16 cellular contexts compared by ENCODE assay signal in the genomic region with DNA sequence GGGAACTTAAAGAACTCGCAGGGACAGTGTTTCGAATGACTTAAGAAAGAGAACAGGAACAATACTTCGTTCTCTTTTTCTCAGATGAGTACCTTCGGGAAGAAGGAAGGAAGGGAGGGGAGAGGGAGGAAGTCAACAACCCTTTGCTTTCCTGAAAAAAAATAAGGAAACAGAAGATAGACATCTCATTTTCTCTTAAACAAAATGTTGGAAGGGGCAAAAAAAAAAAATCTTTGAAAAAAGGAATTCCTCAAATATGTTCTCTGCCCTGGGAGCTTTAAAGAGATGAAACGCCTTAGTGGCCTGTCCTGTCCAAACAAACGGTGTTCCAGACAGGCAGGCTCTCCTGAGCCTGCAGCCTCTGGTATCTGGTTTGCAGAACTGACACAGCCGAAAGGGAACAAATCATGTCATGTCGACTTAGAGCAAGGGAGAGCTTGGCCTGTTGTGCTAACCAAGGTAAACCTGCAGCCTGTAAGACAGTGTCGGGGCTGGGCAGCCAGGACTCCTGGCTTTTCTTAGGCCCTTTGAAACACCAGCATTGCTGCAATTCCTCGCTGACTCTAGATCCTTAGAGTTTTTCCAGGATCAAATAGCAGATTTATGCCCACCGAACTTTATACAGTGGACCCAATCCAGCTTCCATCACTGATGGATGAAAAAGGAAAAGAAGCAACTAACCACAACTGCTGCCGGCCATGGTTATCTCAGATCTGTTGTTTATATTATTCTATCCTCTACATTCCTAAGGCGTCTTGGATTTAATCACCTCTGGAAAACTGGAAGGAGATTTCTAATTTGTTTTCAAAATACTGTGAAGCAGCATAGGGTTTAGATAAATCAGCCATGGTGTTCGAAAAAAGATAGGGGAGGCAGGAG. TPM values are rescaled to one million over a fixed set of nuclear protein-coding genes. Genes with fewer than 3 reads are reported as not detected.
DNase-seq lines count a peak whose midpoint lies in the region; ATAC-seq and TF ChIP-seq lines count a peak whose summit lies in the region.
"Had no signal": no experiment of that assay in that cellular context is flagged by ENCODE, and none has a peak within 500 bp of the region (broad histone marks: within the 10 kb centered on the region; RNA-seq: fewer than 3 reads in every experiment).

A gene with protein sequence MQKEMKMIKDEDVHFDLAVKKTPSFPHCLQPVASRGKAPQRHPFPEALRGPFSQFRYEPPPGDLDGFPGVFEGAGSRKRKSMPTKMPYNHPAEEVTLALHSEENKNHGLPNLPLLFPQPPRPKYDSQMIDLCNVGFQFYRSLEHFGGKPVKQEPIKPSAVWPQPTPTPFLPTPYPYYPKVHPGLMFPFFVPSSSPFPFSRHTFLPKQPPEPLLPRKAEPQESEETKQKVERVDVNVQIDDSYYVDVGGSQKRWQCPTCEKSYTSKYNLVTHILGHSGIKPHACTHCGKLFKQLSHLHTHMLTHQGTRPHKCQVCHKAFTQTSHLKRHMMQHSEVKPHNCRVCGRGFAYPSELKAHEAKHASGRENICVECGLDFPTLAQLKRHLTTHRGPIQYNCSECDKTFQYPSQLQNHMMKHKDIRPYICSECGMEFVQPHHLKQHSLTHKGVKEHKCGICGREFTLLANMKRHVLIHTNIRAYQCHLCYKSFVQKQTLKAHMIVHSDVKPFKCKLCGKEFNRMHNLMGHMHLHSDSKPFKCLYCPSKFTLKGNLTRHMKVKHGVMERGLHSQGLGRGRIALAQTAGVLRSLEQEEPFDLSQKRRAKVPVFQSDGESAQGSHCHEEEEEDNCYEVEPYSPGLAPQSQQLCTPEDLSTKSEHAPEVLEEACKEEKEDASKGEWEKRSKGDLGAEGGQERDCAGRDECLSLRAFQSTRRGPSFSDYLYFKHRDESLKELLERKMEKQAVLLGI (minus strand): TSS at position 51 of the 879 bp plus-strand sequence. CDS start 45,914 bp downstream, outside the sequence.

- H2AFZ ChIP-seq in trophoblast cell (ENCODE audit: insufficient read depth, low read length, poor library complexity), result peak within 1 kb of the TSS; percentile 39

- H3K27ac Mint-ChIP-seq in CD14-positive monocyte, result peak within 1 kb of the TSS; percentile 42 to 87 (median 58)
- H3K27ac Mint-ChIP-seq in activated T-helper 1 cell treated with anti-CD3 and anti-CD28 coated beads, Interleukin-12 subunit alpha, Interleukin-12 subunit beta, Interleukin-2, Interleukin-4 antibody, amounts not matched to agents 30 ng/mL and 10 ng/mL and 1 ng/mL, durations not matched to agents 14 hours and 24 hours and 36 hours, result no peak within 1 kb of the TSS
- H3K27ac Mint-ChIP-seq: type B pancreatic cell had no signal

- H3K27ac ChIP-seq in trophoblast cell (ENCODE audit: low read depth, low read length), result peak within 1 kb of the TSS; percentile 91

- no peak for TF ChIP-seq CTCF in CD14-positive monocyte (IDR thresholded peaks at IDR 0.05)

- H3K4me2 ChIP-seq in trophoblast cell (ENCODE audit: low read length), result peak within 1 kb of the TSS; percentile 2

- H3K4me3 Mint-ChIP-seq in CD14-positive monocyte, result peak within 1 kb of the TSS; percentile 57 to 76
- H3K4me3 Mint-ChIP-seq in activated T-helper 1 cell treated with anti-CD3 and anti-CD28 coated beads, Interleukin-12 subunit alpha, Interleukin-12 subunit beta, Interleukin-2, Interleukin-4 antibody, amounts not matched to agents 30 ng/mL and 10 ng/mL and 1 ng/mL, durations not matched to agents 14 hours and 24 hours and 36 hours, result no peak within 1 kb of the TSS
- H3K4me3 Mint-ChIP-seq: brain, type B pancreatic cell had no signal

- peaks cover 19 to 34% of the 10 kb centered on the region in 2 experiments for H3K4me1 ChIP-seq in trophoblast cell (ENCODE audit: control insufficient read depth in 1 of 2, insufficient read depth in 2 of 2, low read length in 2 of 2)

- H3K4me3 ChIP-seq in trophoblast cell (ENCODE audit: low read depth, low read length), result no peak within 1 kb of the TSS

- intact Hi-C loops in CD14-positive monocyte (cut with micrococcal nuclease), result loop anchor here in 1 of 2 donors (5.0 kb wide), 1 partner anchor 135 kb away; no protein-coding TSS in a partner anchor
- intact Hi-C loops in left ventricle myocardium superior (cut with micrococcal nuclease), result no loop called here
- intact Hi-C loops in activated T-helper 1 cell treated with anti-CD3 and anti-CD28 coated beads, Interleukin-12 subunit alpha, Interleukin-12 subunit beta, Interleukin-2, Interleukin-4 antibody, amounts not matched to agents 30 ng/mL and 10 ng/mL and 1 ng/mL, durations not matched to agents 14 hours and 24 hours and 36 hours (cut with micrococcal nuclease), result no loop called here

- H3K79me1 ChIP-seq in trophoblast cell (ENCODE audit: low read length), result peaks cover 45% of the 10 kb centered on the region

- peak within 1 kb of the TSS; percentile 90 for H2BK12ac ChIP-seq in trophoblast cell (ENCODE audit: low read length)

- H3K27me3 Mint-ChIP-seq in CD14-positive monocyte (ENCODE audit: low read depth in 3 of 3), result peaks cover 0 to 1% (median 0%) of the 10 kb centered on the region in 3 donors
- H3K27me3 Mint-ChIP-seq in activated T-helper 1 cell treated with anti-CD3 and anti-CD28 coated beads, Interleukin-12 subunit alpha, Interleukin-12 subunit beta, Interleukin-2, Interleukin-4 antibody, amounts not matched to agents 30 ng/mL and 10 ng/mL and 1 ng/mL, durations not matched to agents 14 hours and 24 hours and 36 hours (ENCODE audit: insufficient read depth), result peaks cover 11% of the 10 kb centered on the region
- H3K27me3 Mint-ChIP-seq: type B pancreatic cell had no signal

- ATAC-seq in left ventricle myocardium superior (peak; percentile 16), GM21526 (IDR thresholded peaks at IDR 0.05; ENCODE audit: low FRiP score, unreplicated experiment) (no peak), GM21529 (IDR thresholded peaks at IDR 0.05; ENCODE audit: unreplicated experiment) (no peak)

- peaks cover 67% of the 10 kb centered on the region for H3K4me1 Mint-ChIP-seq in CD14-positive monocyte
- H3K4me1 Mint-ChIP-seq in activated T-helper 1 cell treated with anti-CD3 and anti-CD28 coated beads, Interleukin-12 subunit alpha, Interleukin-12 subunit beta, Interleukin-2, Interleukin-4 antibody, amounts not matched to agents 30 ng/mL and 10 ng/mL and 1 ng/mL, durations not matched to agents 14 hours and 24 hours and 36 hours (ENCODE audit: low read depth), result peaks cover 9% of the 10 kb centered on the region

- H3K36me3 Mint-ChIP-seq in CD14-positive monocyte, result no peaks in the 10 kb centered on the region
- H3K36me3 Mint-ChIP-seq in activated T-helper 1 cell treated with anti-CD3 and anti-CD28 coated beads, Interleukin-12 subunit alpha, Interleukin-12 subunit beta, Interleukin-2, Interleukin-4 antibody, amounts not matched to agents 30 ng/mL and 10 ng/mL and 1 ng/mL, durations not matched to agents 14 hours and 24 hours and 36 hours (ENCODE audit: low read depth), result no peaks in the 10 kb centered on the region
- H3K36me3 Mint-ChIP-seq: brain, type B pancreatic cell had no signal

- peak within 1 kb of the TSS; percentile 35 for H4K12ac ChIP-seq in trophoblast cell (ENCODE audit: low read depth, low read length)

- H3K9me3 Mint-ChIP-seq in CD14-positive monocyte, result no peaks in the 10 kb centered on the region
- H3K9me3 Mint-ChIP-seq in activated T-helper 1 cell treated with anti-CD3 and anti-CD28 coated beads, Interleukin-12 subunit alpha, Interleukin-12 subunit beta, Interleukin-2, Interleukin-4 antibody, amounts not matched to agents 30 ng/mL and 10 ng/mL and 1 ng/mL, durations not matched to agents 14 hours and 24 hours and 36 hours, result no peaks in the 10 kb centered on the region
- H3K9me3 Mint-ChIP-seq: type B pancreatic cell had no signal

- peaks cover 6% of the 10 kb centered on the region for H3K79me2 ChIP-seq in trophoblast cell (ENCODE audit: control insufficient read depth, insufficient read depth, low read length, poor library complexity)

- peak within 1 kb of the TSS; percentile 80 for H4K91ac ChIP-seq in trophoblast cell (ENCODE audit: low read depth, low read length)

- H3K4ac ChIP-seq in trophoblast cell (ENCODE audit: low read depth, low read length), result peak within 1 kb of the TSS; percentile 42

- no peaks in the 10 kb centered on the region for H3K36me3 ChIP-seq in trophoblast cell (ENCODE audit: control insufficient read depth in 1 of 2, insufficient read depth in 2 of 2, low read length in 2 of 2)

- H3K27me3 ChIP-seq in trophoblast cell (ENCODE audit: insufficient read depth, low read length), result no peaks in the 10 kb centered on the region

- peak within 1 kb of the TSS; percentile 77 for H3K18ac ChIP-seq in trophoblast cell (ENCODE audit: low read length)

- peak within 1 kb of the TSS; percentile 86 for H4K8ac ChIP-seq in trophoblast cell (ENCODE audit: low read depth, low read length)

- peak within 1 kb of the TSS; percentile 88 for H2BK5ac ChIP-seq in trophoblast cell (ENCODE audit: low read depth, low read length, poor library complexity)

- peak within 1 kb of the TSS; percentile 74 for H3K14ac ChIP-seq in trophoblast cell (ENCODE audit: low read length)

- DNase-seq in CD14-positive monocyte (ENCODE audit: low spot score), result no peak
- peak; percentile 33 for DNase-seq in NCI-H226
- no peak for DNase-seq in left ventricle myocardium superior
- DNase-seq in trophoblast cell, result no peak
- DNase-seq in Kasumi-1 (lab: John Stamatoyannopoulos, UW), result no peak
- no peak for DNase-seq in activated T-helper 1 cell treated with anti-CD3 and anti-CD28 coated beads, Interleukin-12 subunit alpha, Interleukin-12 subunit beta, Interleukin-2, Interleukin-4 antibody, amounts not matched to agents 30 ng/mL and 10 ng/mL and 1 ng/mL, durations not matched to agents 14 hours and 24 hours and 36 hours (ENCODE audit: low spot score)
- DNase-seq: activated T-cell treated with anti-CD3 and anti-CD28 coated beads for 4 hours, GOT3, NCI-H2171 had no signal

- peak within 1 kb of the TSS; percentile 95 for H2BK120ac ChIP-seq in trophoblast cell (ENCODE audit: insufficient read depth, low read length, poor library complexity)

- H2AK5ac ChIP-seq in trophoblast cell (ENCODE audit: low read length), result peak within 1 kb of the TSS; percentile 88

- H3K23ac ChIP-seq in trophoblast cell (ENCODE audit: low read length), result no peak within 1 kb of the TSS

- no CpG with 5 or more reads among the region's 14 CpGs for WGBS in trophoblast cell (ENCODE audit: extremely low coverage, insufficient coverage, insufficient read length)

- no peak within 1 kb of the TSS for H3K9ac ChIP-seq in trophoblast cell (ENCODE audit: low read length)

- no peaks in the 10 kb centered on the region for H3K9me3 ChIP-seq in trophoblast cell (ENCODE audit: insufficient read depth, low read depth, low read length)

RNA-seq across cellular contexts. Expression of the gene that starts here (rescaled TPM):
- under 1 TPM; 0.05 to 0.76 TPM for polyA plus RNA-seq in CD14-positive monocyte
- 8.9 TPM for total RNA-seq in left ventricle myocardium superior
- 0.53 and 0.68 TPM in 2 replicates for polyA plus RNA-seq in trophoblast cell (2013)
- total RNA-seq in activated T-helper 1 cell treated with anti-CD3 and anti-CD28 coated beads, Interleukin-12 subunit alpha, Interleukin-12 subunit beta, Interleukin-2, Interleukin-4 antibody, amounts not matched to agents 30 ng/mL and 10 ng/mL and 1 ng/mL, durations not matched to agents 14 hours and 24 hours and 36 hours, result not detected in 2 replicates
- total RNA-seq: fibroblast of lung, RPMI7951 had no signal
- polyA plus RNA-seq: fibroblast of lung, keratinocyte had no signal
